16 cellular contexts compared by ENCODE assay signal in the genomic region with DNA sequence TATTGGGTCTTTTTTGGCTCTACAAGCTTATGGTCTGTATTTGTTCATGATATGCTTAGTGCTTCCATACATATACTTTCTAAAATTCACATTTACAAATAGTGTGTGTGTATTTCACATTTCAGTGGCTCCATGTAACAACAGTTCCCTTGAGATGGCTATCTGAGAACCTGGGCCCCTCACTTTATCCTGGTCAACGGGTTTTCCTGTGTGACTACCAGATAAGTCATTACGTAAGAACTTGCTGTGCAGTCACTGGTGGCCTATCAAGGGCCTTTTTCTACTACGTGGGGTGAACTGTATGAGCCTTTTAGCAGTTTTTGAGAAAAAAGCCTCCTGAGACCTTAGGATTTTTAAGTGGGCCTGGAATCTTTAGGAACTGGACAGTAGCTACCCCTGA. TPM values are rescaled to one million over a fixed set of nuclear protein-coding genes. Genes with fewer than 3 reads are reported as not detected.
DNase-seq lines count a peak whose midpoint lies in the region; ATAC-seq and TF ChIP-seq lines count a peak whose summit lies in the region.
"Had no signal": no experiment of that assay in that cellular context is flagged by ENCODE, and none has a peak within 500 bp of the region (broad histone marks: within the 10 kb centered on the region; RNA-seq: fewer than 3 reads in every experiment).

No MANE protein-coding gene starts in this region.

- TF ChIP-seq CTCF in astrocyte of the spinal cord (IDR thresholded peaks at IDR 0.05; ENCODE audit: low read depth, low read length), result no peak
- no peak for TF ChIP-seq CTCF in natural killer cell (IDR thresholded peaks at IDR 0.05)

- H3K9me3 Mint-ChIP-seq in IgD-negative memory B cell, result peaks cover 1 to 14% (median 4%) of the 10 kb centered on the region in 3 donors
- H3K9me3 Mint-ChIP-seq in natural killer cell, result peaks cover 2 to 3% of the 10 kb centered on the region in 2 donors
- H3K9me3 Mint-ChIP-seq: effector memory CD8-positive, alpha-beta T cell had no signal

- H3K36me3 Mint-ChIP-seq in IgD-negative memory B cell, result peaks cover 6% of the 10 kb centered on the region
- H3K36me3 Mint-ChIP-seq in natural killer cell, result no peaks in the 10 kb centered on the region

- H3K4me1 Mint-ChIP-seq in IgD-negative memory B cell (peaks cover 64 to 76% (median 72%) of the 10 kb centered on the region in 3 donors), natural killer cell (peaks cover 42 to 48% of the 10 kb centered on the region in 2 donors)

- in situ Hi-C loops in astrocyte of the spinal cord (cut with HindIII; ENCODE audit: low sequenced_read_pairs), result no loop called here

- ATAC-seq in natural killer cell, result peak in 2 of 3 donors; percentile 49 to 61
- ATAC-seq: effector memory CD8-positive, alpha-beta T cell had no signal

- H3K4me3 ChIP-seq in astrocyte of the spinal cord (ENCODE audit: low read depth, low read length), result no peak overlapping the region

- H3K27me3 Mint-ChIP-seq in IgD-negative memory B cell (no peaks in the 10 kb centered on the region), natural killer cell (ENCODE audit: low read depth in 2 of 2) (no peaks in the 10 kb centered on the region)
- H3K27me3 Mint-ChIP-seq: effector memory CD8-positive, alpha-beta T cell had no signal

- peak overlapping the region; percentile 57 to 85 (median 83) for H3K27ac Mint-ChIP-seq in IgD-negative memory B cell
- H3K27ac Mint-ChIP-seq in natural killer cell, result no peak overlapping the region
- H3K27ac Mint-ChIP-seq: effector memory CD8-positive, alpha-beta T cell had no signal

- peak overlapping the region; percentile 2 to 83 (median 64) for H3K4me3 Mint-ChIP-seq in IgD-negative memory B cell
- no peak overlapping the region for H3K4me3 Mint-ChIP-seq in natural killer cell
- H3K4me3 Mint-ChIP-seq: effector memory CD8-positive, alpha-beta T cell had no signal

- DNase-seq in Daoy (ENCODE audit: low read depth) (peak; percentile 13), astrocyte of the spinal cord (ENCODE audit: low read depth, low spot score) (peak; percentile 25), natural killer cell (no peak), HT-29 (ENCODE audit: low spot score) (no peak), NCI-H1930 (lab: John Stamatoyannopoulos, UW) (no peak), NCI-H2171 treated with DMSO at 0.1 percent for 48 hours (lab: John Stamatoyannopoulos, UW) (no peak), NCI-H2029 treated with DMSO at 0.1 percent for 48 hours (lab: John Stamatoyannopoulos, UW) (no peak)
- DNase-seq: amniotic stem cell; effector memory CD8-positive, alpha-beta T cell; hypothalamus; mesendoderm; NCI-H1694; posterior cingulate gyrus; stimulated activated CD4-positive, alpha-beta T cell treated with anti-CD3 and anti-CD28 coated beads, Interleukin-4, amount 100 ng/mL, for 24 hours; T1000 had no signal

- intact Hi-C loops in natural killer cell (cut with micrococcal nuclease), result no loop called here

RNA-seq across cellular contexts. Expression of a gene that starts 41.1 kb away (rescaled TPM):
- total RNA-seq in Daoy (2014; rRNA removed; shearing (Covaris generic)), result 9.3 and 20.1 TPM in 2 replicates
- polyA plus RNA-seq in IgD-negative memory B cell, result 42.5 TPM
- total RNA-seq in natural killer cell, result 10 to 100 TPM; 43.6 to 61.7 (median 45.3) TPM
- total RNA-seq in HT-29 (2014; rRNA removed; shearing (Covaris generic)), result 15.1 and 19.3 TPM in 2 replicates

Comparison
In these comparisons a context has a peak if more than half of its experiments do, and no peak if none do; other contexts are left out.
1. DNase-seq: peak in Daoy (single experiment) and astrocyte of the spinal cord (single experiment); none in natural killer cell (single experiment), HT-29 (single experiment), NCI-H1930 (0 of 2), NCI-H2171 treated with DMSO at 0.1 percent for 48 hours (single experiment) and NCI-H2029 treated with DMSO at 0.1 percent for 48 hours (single experiment).
2. H3K27ac Mint-ChIP-seq: peak in IgD-negative memory B cell (3 of 3); none in natural killer cell (0 of 2).